Comparison of ENCODE assay signal across 9 cellular contexts in genomic region chr12:25934461-25934860, GRCh38. TPM values are rescaled to one million over a fixed set of nuclear protein-coding genes. Genes with fewer than 3 reads are reported as not detected.
"Had no signal": no experiment of that assay in that cellular context is flagged by ENCODE, and none has a peak within 500 bp of the region (broad histone marks: within the 10 kb centered on the region; RNA-seq: fewer than 3 reads in every experiment).

No MANE protein-coding gene starts in this region.

- H3K9me3 Mint-ChIP-seq: GM23338, H9 had no signal

- H3K4me3 Mint-ChIP-seq: GM23338, H9, IgD-negative memory B cell had no signal

- H3K27ac ChIP-seq: HL-60 had no signal

- ATAC-seq: GM23338, HepG2 had no signal

- H3K27ac Mint-ChIP-seq: GM23338, H9, IgD-negative memory B cell had no signal

- H3K4me3 ChIP-seq: GM23338 had no signal

- FAIRE-seq: H1, H54, HepG2 had no signal

- H3K36me3 Mint-ChIP-seq: IgD-negative memory B cell had no signal

- DNase-seq: H9, HCEC 1CT, KBM-7 had no signal

- H3K4me2 ChIP-seq: GM23338 had no signal

RNA-seq across cellular contexts. Expression of gene RASSF8, which starts 24.0 kb away (rescaled TPM):
- polyA plus RNA-seq: IgD-negative memory B cell had no signal
